8 cellular contexts compared by ENCODE assay signal in genomic region chr2:87466591-87467120, GRCh38.
DNase-seq lines count a peak whose midpoint lies in the region; ATAC-seq lines count a peak whose summit lies in the region.
"Not testable (repeated sequence)": the region's sequence is repeated elsewhere in the genome, so short reads cannot be mapped to it uniquely, and the experiment has no call there.

No MANE protein-coding gene starts in this region.

- DNase-seq in SW480 (ENCODE audit: low spot score) (peak; percentile 87), activated T-cell treated with anti-CD3 and anti-CD28 coated beads for 4 hours (peak; percentile 67), ecto neural progenitor cell (ENCODE audit: low spot score) (peak; percentile 27)
- peak in 8 of 10 donors; percentile 12 to 65 (median 26) for DNase-seq in naive thymus-derived CD8-positive, alpha-beta T cell
- peak; percentile 78 for DNase-seq in stimulated activated CD8-positive, alpha-beta memory T cell treated with anti-CD3 and anti-CD28 coated beads, Interleukin-4, amount 100 ng/mL, for 48 hours

- peak; percentile 67 for ATAC-seq in GM18498 (IDR thresholded peaks at IDR 0.05; ENCODE audit: unreplicated experiment)
- peak; percentile 54 for ATAC-seq in GM21528 (IDR thresholded peaks at IDR 0.05; ENCODE audit: low FRiP score, unreplicated experiment)
- ATAC-seq in HG03139 (IDR thresholded peaks at IDR 0.05; ENCODE audit: unreplicated experiment), result peak; percentile 51
- peak; percentile 96 to 97 for ATAC-seq in naive thymus-derived CD8-positive, alpha-beta T cell

- POLR2A ChIA-PET in naive thymus-derived CD8-positive, alpha-beta T cell (lab: Charles Lee), result not testable (repeated sequence)

- H3K36me3 Mint-ChIP-seq in naive thymus-derived CD8-positive, alpha-beta T cell, result not testable (repeated sequence)

- H3K4me3 Mint-ChIP-seq in naive thymus-derived CD8-positive, alpha-beta T cell, result not testable (repeated sequence)

- H3K9me3 Mint-ChIP-seq in naive thymus-derived CD8-positive, alpha-beta T cell, result not testable (repeated sequence)

- peaks cover 0 to 45% (median 10%) of the 10 kb centered on the region in 4 donors for H3K4me1 Mint-ChIP-seq in naive thymus-derived CD8-positive, alpha-beta T cell

- not testable (repeated sequence) for H3K27me3 Mint-ChIP-seq in naive thymus-derived CD8-positive, alpha-beta T cell

- H3K27ac Mint-ChIP-seq in naive thymus-derived CD8-positive, alpha-beta T cell, result peak overlapping the region in 4 of 10 donors; percentile 25 to 72 (median 43)

Comparison
In these comparisons a context has a peak if more than half of its experiments do, and no peak if none do; other contexts are left out.
1. Peak in every context shown above with its lines: DNase-seq and ATAC-seq.
2. DNase-seq: peak in every context shown above with its lines; median percentile 87 in SW480; 78 in stimulated activated CD8-positive, alpha-beta memory T cell treated with anti-CD3 and anti-CD28 coated beads, Interleukin-4, amount 100 ng/mL, for 48 hours; 67 in activated T-cell treated with anti-CD3 and anti-CD28 coated beads for 4 hours; 27 in ecto neural progenitor cell; 26 in naive thymus-derived CD8-positive, alpha-beta T cell.